Comparison of ENCODE assay signal across 11 cellular contexts in genomic region chr13:30466841-30467252, GRCh38. TPM values are rescaled to one million over a fixed set of nuclear protein-coding genes. Genes with fewer than 3 reads are reported as not detected.
DNase-seq lines count a peak whose midpoint lies in the region; ATAC-seq, FAIRE-seq and TF ChIP-seq lines count a peak whose summit lies in the region.
"Had no signal": no experiment of that assay in that cellular context is flagged by ENCODE, and none has a peak within 500 bp of the region (broad histone marks: within the 10 kb centered on the region; RNA-seq: fewer than 3 reads in every experiment).

No MANE protein-coding gene starts in this region.

- H3K27ac Mint-ChIP-seq in MCF 10A (ENCODE audit: low read depth, unreplicated experiment) (no peak overlapping the region), astrocyte (ENCODE audit: unreplicated experiment) (peak overlapping the region; percentile 50)
- peak overlapping the region in 1 of 2 donors; percentile 100 for H3K27ac Mint-ChIP-seq in stimulated activated naive CD8-positive, alpha-beta T cell treated with anti-CD3 and anti-CD28 coated beads, Interleukin-15, amount 100 ng/mL, for 72 hours
- H3K27ac Mint-ChIP-seq: activated naive CD4-positive, alpha-beta T cell treated with anti-CD3 and anti-CD28 coated beads, Interleukin-2, amount 50 U/mL, for 24 hours had no signal

- H3K4me1 Mint-ChIP-seq in MCF 10A (ENCODE audit: insufficient read depth, unreplicated experiment) (peaks cover 6% of the 10 kb centered on the region), astrocyte (ENCODE audit: low read depth, unreplicated experiment) (peaks cover 13% of the 10 kb centered on the region)
- peaks cover 34% of the 10 kb centered on the region for H3K4me1 Mint-ChIP-seq in stimulated activated naive CD8-positive, alpha-beta T cell treated with anti-CD3 and anti-CD28 coated beads, Interleukin-15, amount 100 ng/mL, for 72 hours

- no peaks in the 10 kb centered on the region for H3K27me3 ChIP-seq in breast epithelium
- no peaks in the 10 kb centered on the region for H3K27me3 ChIP-seq in astrocyte (ENCODE audit: insufficient read depth, low read length)
- H3K27me3 ChIP-seq in spleen (replicated peaks in 1 of 7): no peaks in the 10 kb centered on the region

- peak overlapping the region; percentile 85 for H3K4me2 ChIP-seq in astrocyte (ENCODE audit: low read length)

- H3K4me3 Mint-ChIP-seq in MCF 10A (ENCODE audit: unreplicated experiment) (peak overlapping the region; percentile 88), astrocyte (ENCODE audit: unreplicated experiment) (no peak overlapping the region)
- H3K4me3 Mint-ChIP-seq in stimulated activated naive CD8-positive, alpha-beta T cell treated with anti-CD3 and anti-CD28 coated beads, Interleukin-15, amount 100 ng/mL, for 72 hours: peak overlapping the region; percentile 93 to 97

- intact Hi-C loops in MCF 10A (cut with micrococcal nuclease): loop anchor here (1.0 to 10.0 kb wide), 4 partner anchors 85 to 577 kb away; no protein-coding TSS in a partner anchor
- intact Hi-C loops in breast epithelium (cut with DNase I; ENCODE audit: low total_unique reads): loop anchor here (10.0 kb wide), 2 partner anchors 148 to 332 kb away; partner anchors contain the start of gene USPL1
- intact Hi-C loops in spleen (cut with DNase I; ENCODE audit: low total_unique reads): loop anchor here (10.0 kb wide), 2 partner anchors 148 to 338 kb away; partner anchors contain the start of gene USPL1

- peak overlapping the region; percentile 94 for H3K9ac ChIP-seq in astrocyte (ENCODE audit: low read length)

- TF ChIP-seq POLR2A in breast epithelium (IDR thresholded peaks at IDR 0.05): no peak
- TF ChIP-seq POLR2A in spleen (IDR thresholded peaks at IDR 0.05): no peak

- H3K27me3 Mint-ChIP-seq in MCF 10A (ENCODE audit: insufficient read depth, unreplicated experiment) (no peaks in the 10 kb centered on the region), astrocyte (ENCODE audit: low read depth, unreplicated experiment) (no peaks in the 10 kb centered on the region)
- H3K27me3 Mint-ChIP-seq in stimulated activated naive CD8-positive, alpha-beta T cell treated with anti-CD3 and anti-CD28 coated beads, Interleukin-15, amount 100 ng/mL, for 72 hours: peaks cover 9% of the 10 kb centered on the region
- H3K27me3 Mint-ChIP-seq: activated naive CD4-positive, alpha-beta T cell treated with anti-CD3 and anti-CD28 coated beads, Interleukin-2, amount 50 U/mL, for 24 hours had no signal

- no peaks in the 10 kb centered on the region for H3K9me3 Mint-ChIP-seq in MCF 10A (ENCODE audit: unreplicated experiment)
- no peaks in the 10 kb centered on the region for H3K9me3 Mint-ChIP-seq in astrocyte (ENCODE audit: unreplicated experiment)
- H3K9me3 Mint-ChIP-seq in stimulated activated naive CD8-positive, alpha-beta T cell treated with anti-CD3 and anti-CD28 coated beads, Interleukin-15, amount 100 ng/mL, for 72 hours: no peaks in the 10 kb centered on the region
- H3K9me3 Mint-ChIP-seq: activated naive CD4-positive, alpha-beta T cell treated with anti-CD3 and anti-CD28 coated beads, Interleukin-2, amount 50 U/mL, for 24 hours had no signal

- peak overlapping the region; percentile 32 for H2AFZ ChIP-seq in astrocyte (ENCODE audit: low read depth, low read length)

- H4K20me1 ChIP-seq in astrocyte (ENCODE audit: insufficient read depth, low read length): no peaks in the 10 kb centered on the region

- H3K9me3 ChIP-seq in breast epithelium: no peaks in the 10 kb centered on the region
- H3K9me3 ChIP-seq in astrocyte (ENCODE audit: insufficient read depth, low read depth, low read length): no peaks in the 10 kb centered on the region
- no peaks in the 10 kb centered on the region for H3K9me3 ChIP-seq in spleen

- H3K27ac ChIP-seq in breast epithelium: no peak overlapping the region
- H3K27ac ChIP-seq in astrocyte (ENCODE audit: low read depth, low read length): peak overlapping the region; percentile 95
- peak overlapping the region in 2 of 8 donors; percentile 100 for H3K27ac ChIP-seq in spleen

- POLR2A ChIA-PET in MCF 10A (lab: Yijun Ruan, JAX): interaction anchor here (0.6 to 1.7 kb wide), 3 partner anchors 10 to 151 kb away, joined by 3 to 6 read pairs (median 4); partner anchors contain the start of gene USPL1

- H3K79me2 ChIP-seq in astrocyte (ENCODE audit: insufficient read depth, low read length): peaks cover 28% of the 10 kb centered on the region

- no TSS peak for BruUV-seq in MCF 10A (replicated peaks; lab: Mats Ljungman, UMichigan)

- WGBS in spleen, 5 donors: 18 to 37% (median 30%) methylated on average over 4 of the region's 4 CpGs

- TF ChIP-seq CTCF in MCF 10A (IDR thresholded peaks at IDR 0.05; ENCODE audit: unreplicated experiment): no peak
- TF ChIP-seq CTCF in breast epithelium (IDR thresholded peaks at IDR 0.05): no peak
- no peak for TF ChIP-seq CTCF in astrocyte (IDR thresholded peaks at IDR 0.05; ENCODE audit: insufficient read depth, low read depth, low read length)
- TF ChIP-seq CTCF in spleen (IDR thresholded peaks at IDR 0.05 in 8 of 11, conservative IDR thresholded peaks at IDR 0.05 in 3 of 11): no peak

- H3K36me3 ChIP-seq in breast epithelium: no peaks in the 10 kb centered on the region
- peaks cover 15% of the 10 kb centered on the region for H3K36me3 ChIP-seq in astrocyte (ENCODE audit: insufficient read depth, low read length)
- H3K36me3 ChIP-seq in spleen: peaks cover 0 to 15% (median 10%) of the 10 kb centered on the region in 6 donors

- H3K4me1 ChIP-seq in breast epithelium (peaks cover 0 to 8% of the 10 kb centered on the region in 2 donors), astrocyte (ENCODE audit: insufficient read depth, low read length) (peaks cover 23% of the 10 kb centered on the region), spleen (peaks cover 22 to 38% (median 36%) of the 10 kb centered on the region in 6 donors)

- DNase-seq in MCF 10A (ENCODE audit: unreplicated experiment) (no peak), breast epithelium (ENCODE audit: low spot score in 2 of 2) (no peak), NOMO-1 treated with DMSO at 0.1 percent for 48 hours (lab: John Stamatoyannopoulos, UW; ENCODE audit: unreplicated experiment) (peak; percentile 86), astrocyte (ENCODE audit: low read depth) (peak; percentile 18), spleen (no peak)
- no peak for DNase-seq in stimulated activated naive CD8-positive, alpha-beta T cell treated with anti-CD3 and anti-CD28 coated beads, Interleukin-15, amount 100 ng/mL, for 72 hours
- DNase-seq in activated CD8-positive, alpha-beta memory T cell treated with anti-CD3 and anti-CD28 coated beads for 24 hours: no peak

- CTCF ChIA-PET in MCF 10A (lab: Yijun Ruan, JAX): interaction anchor here (0.6 kb wide), 1 partner anchor 36 kb away, joined by 3 read pairs; no protein-coding TSS in a partner anchor

- no peak overlapping the region for H3K4me3 ChIP-seq in breast epithelium
- H3K4me3 ChIP-seq in astrocyte (ENCODE audit: insufficient read depth, low read depth, low read length): peak overlapping the region; percentile 70
- H3K4me3 ChIP-seq in spleen: no peak overlapping the region

- FAIRE-seq in astrocyte (lab: Jason Lieb, UNC): no peak

- ATAC-seq in stimulated activated naive CD8-positive, alpha-beta T cell treated with anti-CD3 and anti-CD28 coated beads, Interleukin-15, amount 100 ng/mL, for 72 hours: no peak
- ATAC-seq in HG02884 (IDR thresholded peaks at IDR 0.05; ENCODE audit: unreplicated experiment): no peak

- H3K36me3 Mint-ChIP-seq in MCF 10A (ENCODE audit: insufficient read depth, unreplicated experiment) (peaks cover 34% of the 10 kb centered on the region), astrocyte (ENCODE audit: low read depth, unreplicated experiment) (no peaks in the 10 kb centered on the region)

RNA-seq across cellular contexts. Expression of gene HMGB1, which starts 1.1 kb away (rescaled TPM):
- total RNA-seq in MCF 10A (2022) (302 and 307 TPM in 2 replicates), breast epithelium (100 to 1,000 TPM; 185 to 269 (median 262) TPM), astrocyte (177 and 200 TPM in 2 replicates), spleen (100 to 1,000 TPM; 221 to 400 (median 295) TPM)
- polyA plus RNA-seq in spleen: 100 to 1,000 TPM; 295 to 528 (median 353) TPM

RNA-seq across cellular contexts. Expression of gene UBE2L5, which starts 44.6 kb away (rescaled TPM):
- total RNA-seq in MCF 10A (2022): not detected in 2 replicates
- total RNA-seq in breast epithelium: 1 to 10 TPM in 1 of 3 donors, under 1 TPM in 1, not detected in 1; 0.98 to 1.3 TPM
- not detected in 2 replicates for total RNA-seq in astrocyte
- total RNA-seq in spleen: not detected
- polyA plus RNA-seq in spleen: under 1 TPM in 1 of 3 donors, not detected in 2; 0.05 TPM
- total RNA-seq: mononuclear cell, temporal lobe had no signal

Comparison
In these comparisons a context has a peak if more than half of its experiments do, and no peak if none do; other contexts are left out.
1. DNase-seq: peak in NOMO-1 treated with DMSO at 0.1 percent for 48 hours (single experiment) and astrocyte (single experiment); none in MCF 10A (single experiment), breast epithelium (0 of 2), stimulated activated naive CD8-positive, alpha-beta T cell treated with anti-CD3 and anti-CD28 coated beads, Interleukin-15, amount 100 ng/mL, for 72 hours (0 of 2), spleen (single experiment) and activated CD8-positive, alpha-beta memory T cell treated with anti-CD3 and anti-CD28 coated beads for 24 hours (single experiment).